10 cellular contexts compared by ENCODE assay signal in the genomic region with DNA sequence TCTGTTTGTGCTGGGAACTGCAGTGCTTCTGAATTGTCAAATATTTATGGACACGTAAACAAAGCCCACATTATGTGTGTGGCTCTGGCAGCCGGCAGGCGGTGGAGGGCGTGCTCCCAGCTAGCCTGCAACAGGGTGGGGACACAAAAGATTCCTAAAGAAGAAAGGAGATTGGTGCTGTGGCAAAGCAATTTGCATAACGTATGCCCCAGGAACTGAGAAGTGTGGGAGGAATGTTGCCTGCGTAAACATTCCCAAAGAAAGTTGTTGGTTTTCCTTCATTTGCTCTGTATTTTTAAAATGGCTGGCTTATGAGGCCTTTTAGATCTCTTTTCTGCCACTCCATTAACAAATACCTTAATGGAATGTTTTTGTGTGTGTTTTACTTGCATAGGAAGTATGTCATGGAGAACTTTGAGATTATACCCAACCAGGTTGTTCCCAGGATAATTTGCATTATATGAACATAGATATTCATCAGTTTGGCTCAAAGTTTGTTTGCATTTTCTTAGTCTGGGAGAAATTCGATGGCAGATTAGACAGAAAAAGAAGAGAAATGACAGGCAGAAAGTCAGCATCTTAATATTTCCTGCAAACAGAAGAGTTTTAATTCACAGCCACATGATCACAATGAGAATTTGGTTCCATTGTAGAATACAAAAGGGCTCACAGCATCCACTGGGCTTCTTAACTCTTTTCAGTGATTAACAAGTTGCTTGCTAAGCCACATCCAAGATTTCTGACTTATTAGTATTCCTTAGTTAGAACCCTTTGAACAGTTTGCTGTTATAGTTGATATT. TPM values are rescaled to one million over a fixed set of nuclear protein-coding genes. Genes with fewer than 3 reads are reported as not detected.
A peak's percentile ranks its signal among the peaks of the same experiment; 100 is the strongest.
DNase-seq lines count a peak whose midpoint lies in the region; ATAC-seq, FAIRE-seq and TF ChIP-seq lines count a peak whose summit lies in the region.
"Had no signal": no experiment of that assay in that cellular context is flagged by ENCODE, and none has a peak within 500 bp of the region (broad histone marks: within the 10 kb centered on the region; RNA-seq: fewer than 3 reads in every experiment).

No MANE protein-coding gene starts in this region.

- H3K9ac ChIP-seq in kidney (ENCODE audit: low read length in 2 of 2): peak overlapping the region; percentile 50 to 72

- H3K9me3 ChIP-seq in kidney (ENCODE audit: control insufficient read depth in 1 of 2, low read length in 2 of 2) (no peaks in the 10 kb centered on the region), testis (no peaks in the 10 kb centered on the region), OCI-LY7 (ENCODE audit: low read length) (no peaks in the 10 kb centered on the region)

- no peak overlapping the region for H3K4me2 ChIP-seq in OCI-LY7 (ENCODE audit: low read length)

- POLR2A ChIA-PET in OCI-LY7 (lab: Charles Lee): interaction anchor here (0.7 to 1.9 kb wide), 4 partner anchors 12 to 52 kb away, joined by 3 to 11 read pairs (median 4); no protein-coding TSS in a partner anchor

- H4K20me1 ChIP-seq in OCI-LY7 (ENCODE audit: insufficient read depth, low read length): no peaks in the 10 kb centered on the region

- no peaks in the 10 kb centered on the region for H3K27me3 ChIP-seq in testis

- no TSS peak for BruUV-seq in OCI-LY7 (replicated peaks; lab: Mats Ljungman, UMichigan)

- DNase-seq in NCI-H1048 (lab: John Stamatoyannopoulos, UW) (peak; percentile 88), ecto neural progenitor cell (ENCODE audit: low spot score) (peak; percentile 80), kidney (peak; percentile 84), sciatic nerve (ENCODE audit: low spot score) (no peak), NCI-H446 (lab: John Stamatoyannopoulos, UW) (no peak), testis (no peak), OCI-LY7 (ENCODE audit: low spot score) (no peak)
- DNase-seq: activated CD8-positive, alpha-beta memory T cell treated with anti-CD3 and anti-CD28 coated beads, Interleukin-2, amount 10 ng/mL, durations not matched to agents 7 days and 5 days; immature natural killer cell had no signal

- TF ChIP-seq POLR2A in testis (IDR thresholded peaks at IDR 0.05): no peak

- 66 to 75% methylated on average over 7 of the region's 7 CpGs for WGBS in testis, 2 donors

- peaks cover 2 to 5% of the 10 kb centered on the region in 2 donors for H3K36me3 ChIP-seq in kidney (ENCODE audit: control insufficient read depth in 1 of 2, insufficient read depth in 2 of 2, low read length in 2 of 2)
- H3K36me3 ChIP-seq in testis (ENCODE audit: low read depth, missing control alignments): no peaks in the 10 kb centered on the region
- no peaks in the 10 kb centered on the region for H3K36me3 ChIP-seq in OCI-LY7 (ENCODE audit: insufficient read depth, low read length)

- H3K4me3 ChIP-seq in kidney (ENCODE audit: low read length in 2 of 2) (peak overlapping the region; percentile 68 to 70), testis (no peak overlapping the region), OCI-LY7 (ENCODE audit: low read depth, low read length, poor library complexity, severe bottlenecking) (no peak overlapping the region)

- H3K79me2 ChIP-seq in OCI-LY7 (ENCODE audit: insufficient read depth, low read depth, low read length): no peaks in the 10 kb centered on the region

- no peak for FAIRE-seq in kidney (lab: Jason Lieb, UNC)

- CTCF ChIA-PET in OCI-LY7 (lab: Charles Lee; ENCODE audit: unreplicated experiment): interaction anchor here (2.6 kb wide), 1 partner anchor 45 kb away, joined by 12 read pairs; a partner anchor contains a TSS

- H3K4me1 ChIP-seq in kidney (ENCODE audit: control insufficient read depth in 1 of 2, insufficient read depth in 1 of 2, low read depth in 1 of 2, low read length in 2 of 2): peaks cover 5 to 8% of the 10 kb centered on the region in 2 donors
- H3K4me1 ChIP-seq in testis: no peaks in the 10 kb centered on the region
- H3K4me1 ChIP-seq in OCI-LY7 (ENCODE audit: insufficient read depth, low read length, poor library complexity, severe bottlenecking): peaks cover 3% of the 10 kb centered on the region

- ATAC-seq in sciatic nerve: peak; percentile 53
- no peak for ATAC-seq in HG02885 (IDR thresholded peaks at IDR 0.05; ENCODE audit: poor library complexity, unreplicated experiment)
- ATAC-seq: activated CD8-positive, alpha-beta memory T cell treated with anti-CD3 and anti-CD28 coated beads, Interleukin-2, amount 10 ng/mL, durations not matched to agents 7 days and 5 days had no signal

- no peak overlapping the region for H2AFZ ChIP-seq in OCI-LY7 (ENCODE audit: low read length)

- H3K9me2 ChIP-seq in OCI-LY7 (ENCODE audit: insufficient read depth, low read length): no peaks in the 10 kb centered on the region

- TF ChIP-seq CTCF in kidney (IDR thresholded peaks at IDR 0.05; ENCODE audit: borderline replicate concordance, extremely low read depth, insufficient read depth): no peak
- TF ChIP-seq CTCF in testis (IDR thresholded peaks at IDR 0.05): no peak
- TF ChIP-seq CTCF in OCI-LY7 (conservative IDR thresholded peaks at IDR 0.05; ENCODE audit: low read length): no peak

- intact Hi-C loops in kidney (cut with DNase I) (loop anchor here (10.0 kb wide), 1 partner anchor 49 kb away; a partner anchor contains a TSS), sciatic nerve (cut with DNase I) (loop anchor here (5.0 kb wide), 1 partner anchor 106 kb away; a partner anchor contains a TSS), testis (cut with DNase I; ENCODE audit: low total_unique reads) (no loop called here), OCI-LY7 (cut with micrococcal nuclease; ENCODE audit: unreplicated experiment) (loop anchor here (2.0 kb wide), 1 partner anchor 105 kb away; a partner anchor contains a TSS)

- H3K27ac ChIP-seq in kidney (ENCODE audit: low read depth in 2 of 2, low read length in 2 of 2): peak overlapping the region; percentile 81 to 86
- no peak overlapping the region for H3K27ac ChIP-seq in testis
- H3K27ac ChIP-seq in OCI-LY7 (ENCODE audit: low read depth, low read length, poor library complexity, severe bottlenecking): no peak overlapping the region

RNA-seq across cellular contexts. Expression of a gene that starts 41.8 kb away (rescaled TPM):
- total RNA-seq in kidney: 33.1 TPM
- polyA plus RNA-seq in kidney (ENCODE audit: insufficient read depth, low read depth, low replicate concordance): 27.5 TPM
- 19.4 TPM for total RNA-seq in sciatic nerve
- 10 to 100 TPM; 20.9 to 21.9 TPM for total RNA-seq in testis
- 23.2 TPM for polyA plus RNA-seq in testis (ENCODE audit: insufficient read depth, low read depth, low replicate concordance)
- total RNA-seq in OCI-LY7 (2014; rRNA removed; shearing (Covaris generic)): 34.5 and 42.0 TPM in 2 replicates
- 46.0 and 54.1 TPM in 2 replicates for total RNA-seq in OCI-LY7 (2022)

RNA-seq across cellular contexts. Expression of a gene that starts 46.2 kb away (rescaled TPM):
- total RNA-seq in kidney: 29.5 TPM
- polyA plus RNA-seq in kidney (ENCODE audit: insufficient read depth, low read depth, low replicate concordance): 7.3 TPM
- 45.2 TPM for total RNA-seq in sciatic nerve
- total RNA-seq in testis: 10 to 100 TPM; 21.8 to 26.6 TPM
- polyA plus RNA-seq in testis (ENCODE audit: insufficient read depth, low read depth, low replicate concordance): 49.5 TPM
- total RNA-seq in OCI-LY7 (2014; rRNA removed; shearing (Covaris generic)): 5.5 and 6.9 TPM in 2 replicates
- total RNA-seq in OCI-LY7 (2022): 5.5 and 7.3 TPM in 2 replicates
- polyA plus RNA-seq: immature natural killer cell had no signal

Comparison
In these comparisons a context has a peak if more than half of its experiments do, and no peak if none do; other contexts are left out.
1. DNase-seq: peak in NCI-H1048 (single experiment), ecto neural progenitor cell (single experiment) and kidney (single experiment); none in sciatic nerve (single experiment), NCI-H446 (0 of 2), testis (single experiment) and OCI-LY7 (single experiment).
2. H3K27ac ChIP-seq: peak in kidney (2 of 2); none in testis (0 of 2) and OCI-LY7 (single experiment).
3. H3K4me3 ChIP-seq: peak in kidney (2 of 2); none in testis (0 of 2) and OCI-LY7 (single experiment).